ENCODE assay signal across 8 cellular contexts in the genomic region with DNA sequence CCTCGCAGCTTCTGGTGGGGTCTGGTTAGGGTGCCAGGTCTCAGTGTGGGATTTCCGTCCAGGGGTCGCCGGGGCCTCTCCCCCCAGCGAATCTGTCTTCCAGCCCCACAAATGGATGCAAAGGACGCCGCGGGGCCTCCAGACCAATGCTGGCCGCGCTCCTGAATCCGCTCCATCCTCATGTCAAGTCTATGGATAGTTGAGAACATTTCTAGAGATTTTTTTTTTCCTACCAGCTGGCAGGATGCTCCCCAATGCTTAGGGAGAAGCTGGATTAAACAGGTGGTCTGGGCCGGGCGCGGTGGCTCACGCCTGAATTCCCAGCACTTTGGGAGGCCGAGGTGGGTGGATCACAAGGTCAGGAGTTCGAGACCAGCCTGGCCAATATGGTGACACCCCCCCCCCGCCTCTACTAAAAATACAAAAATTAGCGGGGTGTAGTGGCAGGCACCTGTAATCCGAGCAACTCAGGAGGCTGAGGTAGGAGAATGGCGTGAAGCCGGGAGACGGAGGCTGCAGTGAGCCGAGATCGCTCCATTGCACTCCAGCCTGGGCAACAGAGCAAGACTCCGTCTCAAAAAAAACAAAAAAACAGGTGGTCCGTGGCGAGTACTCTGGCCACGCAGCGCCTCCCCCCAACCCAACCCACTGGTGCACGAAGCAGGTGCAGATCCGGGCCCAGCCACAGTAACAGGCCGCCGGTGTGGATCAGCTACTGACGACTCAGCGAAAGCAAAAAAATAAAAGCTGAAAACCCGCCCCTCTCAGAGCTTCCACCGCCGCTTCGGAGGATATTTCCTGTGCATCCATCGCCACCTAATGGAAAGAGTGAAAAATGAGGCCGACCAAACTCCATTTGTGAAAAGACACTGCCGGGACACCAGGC. TPM values are rescaled to one million over a fixed set of nuclear protein-coding genes. Genes with fewer than 3 reads are reported as not detected.
DNase-seq lines count a peak whose midpoint lies in the region; ATAC-seq and TF ChIP-seq lines count a peak whose summit lies in the region.

No MANE protein-coding gene starts in this region.

- H3K36me3 ChIP-seq in lung (ENCODE audit: control insufficient read depth in 2 of 2, insufficient read depth in 2 of 2, low read length in 2 of 2), result no peaks in the 10 kb centered on the region

- H3K4me3 ChIP-seq in lung, result no peak overlapping the region

- no peak overlapping the region for H3K27ac Mint-ChIP-seq in activated CD4-positive, alpha-beta memory T cell treated with anti-CD3 and anti-CD28 coated beads, Interleukin-2, amount 10 ng/mL, durations not matched to agents 7 days and 5 days

- peak; percentile 53 for DNase-seq in DMS153 (lab: John Stamatoyannopoulos, UW)
- DNase-seq in NCI-H82 (lab: John Stamatoyannopoulos, UW), result peak; percentile 96
- peak; percentile 82 for DNase-seq in activated CD4-positive, alpha-beta memory T cell treated with anti-CD3 and anti-CD28 coated beads, Interleukin-2, amount 10 ng/mL, durations not matched to agents 7 days and 5 days
- DNase-seq in effector CD4-positive, alpha-beta T cell, result peak; percentile 75
- DNase-seq in lung (ENCODE audit: low spot score), result peak; percentile 80
- peak; percentile 36 to 69 (median 60) for DNase-seq in stimulated activated CD4-positive, alpha-beta T cell treated with anti-CD3 and anti-CD28 coated beads, TNF-alpha, amount 100 ng/mL, for 4 hours (ENCODE audit: low read depth in 3 of 3)

- no peaks in the 10 kb centered on the region for H3K9me3 Mint-ChIP-seq in activated CD4-positive, alpha-beta memory T cell treated with anti-CD3 and anti-CD28 coated beads, Interleukin-2, amount 10 ng/mL, durations not matched to agents 7 days and 5 days

- POLR2A ChIA-PET in activated CD4-positive, alpha-beta memory T cell treated with anti-CD3 and anti-CD28 coated beads, Interleukin-2, amount 10 ng/mL, durations not matched to agents 7 days and 5 days (lab: Charles Lee), result interaction anchor here (1.0 to 2.2 kb wide), 7 partner anchors 16 to 265 kb away, joined by 3 to 16 read pairs (median 5); partner anchors contain the start of genes GEMIN4, GLOD4, MRM3 and TIMM22

- peaks cover 4 to 7% of the 10 kb centered on the region in 2 donors for H3K4me1 ChIP-seq in lung (ENCODE audit: control insufficient read depth in 2 of 2, insufficient read depth in 2 of 2, low read length in 2 of 2)

- H3K27me3 ChIP-seq in lung (ENCODE audit: control insufficient read depth, insufficient read depth), result no peaks in the 10 kb centered on the region

- ATAC-seq in HG03520 (IDR thresholded peaks at IDR 0.05; ENCODE audit: unreplicated experiment) (peak; percentile 44), lung (ENCODE audit: insufficient read depth, low FRiP score) (no peak), GM19324 (IDR thresholded peaks at IDR 0.05; ENCODE audit: low FRiP score, unreplicated experiment) (no peak)

- H3K9me3 ChIP-seq in lung (ENCODE audit: control insufficient read depth in 2 of 2, insufficient read depth in 1 of 2, low read length in 1 of 2), result no peaks in the 10 kb centered on the region

- H3K4me1 Mint-ChIP-seq in activated CD4-positive, alpha-beta memory T cell treated with anti-CD3 and anti-CD28 coated beads, Interleukin-2, amount 10 ng/mL, durations not matched to agents 7 days and 5 days, result peaks cover 16% of the 10 kb centered on the region

- peaks cover 26% of the 10 kb centered on the region for H3K27me3 Mint-ChIP-seq in activated CD4-positive, alpha-beta memory T cell treated with anti-CD3 and anti-CD28 coated beads, Interleukin-2, amount 10 ng/mL, durations not matched to agents 7 days and 5 days

- peak overlapping the region; percentile 70 to 73 for H3K27ac ChIP-seq in lung (ENCODE audit: low read depth in 1 of 2, low read length in 1 of 2)

- WGBS in lung, 2 donors, result 32 to 33% methylated on average over 43 of the region's 43 CpGs

- no peaks in the 10 kb centered on the region for H3K36me3 Mint-ChIP-seq in activated CD4-positive, alpha-beta memory T cell treated with anti-CD3 and anti-CD28 coated beads, Interleukin-2, amount 10 ng/mL, durations not matched to agents 7 days and 5 days (ENCODE audit: low read depth)

- TF ChIP-seq CTCF in lung (IDR thresholded peaks at IDR 0.05; ENCODE audit: control extremely low read depth, extremely low read depth), result peak; percentile 89

- CTCF ChIA-PET in activated CD4-positive, alpha-beta memory T cell treated with anti-CD3 and anti-CD28 coated beads, Interleukin-2, amount 10 ng/mL, durations not matched to agents 7 days and 5 days (lab: Charles Lee), result interaction anchor here (0.6 to 3.0 kb wide), 34 partner anchors 8 to 568 kb away, joined by 3 to 42 read pairs (median 5); partner anchors contain the start of genes GEMIN4, GLOD4, MRM3 and TIMM22

- peak overlapping the region; percentile 67 for H3K4me3 Mint-ChIP-seq in activated CD4-positive, alpha-beta memory T cell treated with anti-CD3 and anti-CD28 coated beads, Interleukin-2, amount 10 ng/mL, durations not matched to agents 7 days and 5 days

RNA-seq across cellular contexts. Expression of gene NXN, which starts 1.1 kb away (rescaled TPM):
- total RNA-seq in activated CD4-positive, alpha-beta memory T cell treated with anti-CD3 and anti-CD28 coated beads, Interleukin-2, amount 10 ng/mL, durations not matched to agents 7 days and 5 days, result under 1 TPM; 0.23 to 0.30 TPM
- 10 to 100 TPM; 49.3 to 57.7 TPM for total RNA-seq in lung
- polyA plus RNA-seq in lung, result 10 to 100 TPM; 17.6 to 30.5 TPM

RNA-seq across cellular contexts. Expression of gene TIMM22, which starts 16.3 kb away (rescaled TPM):
- total RNA-seq in activated CD4-positive, alpha-beta memory T cell treated with anti-CD3 and anti-CD28 coated beads, Interleukin-2, amount 10 ng/mL, durations not matched to agents 7 days and 5 days, result 1 to 10 TPM; 8.1 to 8.2 TPM
- total RNA-seq in lung, result 10 to 100 TPM; 11.3 to 12.2 TPM
- 1 to 10 TPM; 7.2 to 8.4 TPM for polyA plus RNA-seq in lung

Comparison
In these comparisons a context has a peak if more than half of its experiments do, and no peak if none do; other contexts are left out.
1. RNA of gene NXN, which starts 1.1 kb away (total RNA-seq): 49.3 to 57.7 TPM in lung; 0.23 to 0.30 TPM in activated CD4-positive, alpha-beta memory T cell treated with anti-CD3 and anti-CD28 coated beads, Interleukin-2, amount 10 ng/mL, durations not matched to agents 7 days and 5 days; every median in the first group is over 10 times any median in the second.
2. Peak in every context shown above with its lines, with median percentiles within 50 percentile points of each other: DNase-seq.